ENCODE assay signal across 20 cellular contexts in the genomic region with DNA sequence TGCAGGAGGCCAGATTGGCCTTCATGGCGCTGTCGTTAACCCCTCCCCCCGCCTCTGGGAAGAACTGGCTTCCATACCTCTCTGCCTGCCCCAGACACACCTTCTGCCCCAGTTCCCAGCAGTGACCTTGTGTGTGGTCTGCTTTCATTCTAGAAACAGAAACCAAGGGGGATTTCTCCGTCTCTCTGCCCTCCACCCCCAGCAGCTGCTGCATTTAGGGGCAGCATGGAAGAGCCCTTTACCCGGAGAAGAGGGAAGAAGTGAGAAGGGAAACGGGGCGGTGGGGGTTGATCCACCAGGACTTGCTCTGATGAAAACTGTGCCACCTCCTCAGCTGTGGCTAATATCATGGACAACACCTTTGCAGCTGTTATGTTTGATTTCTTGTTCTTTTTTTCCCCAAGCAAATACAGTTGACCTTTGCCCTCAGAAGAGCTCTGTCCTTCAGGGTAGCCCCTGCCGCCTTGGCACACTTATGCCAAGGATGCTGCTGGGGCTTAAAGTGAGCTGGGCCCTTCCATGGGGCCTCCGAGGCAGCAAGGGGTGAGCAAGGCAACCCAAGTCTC. TPM values are rescaled to one million over a fixed set of nuclear protein-coding genes. Genes with fewer than 3 reads are reported as not detected.
"Had no signal": no experiment of that assay in that cellular context is flagged by ENCODE, and none has a peak within 500 bp of the region (broad histone marks: within the 10 kb centered on the region; RNA-seq: fewer than 3 reads in every experiment).

No MANE protein-coding gene starts in this region.

- DNase-seq: activated CD4-positive, alpha-beta T cell treated with anti-CD3 and anti-CD28 coated beads, Interleukin-2, amount 50 U/mL, for 1 hour; activated CD8-positive, alpha-beta memory T cell treated with anti-CD3 and anti-CD28 coated beads for 24 hours; activated naive CD4-positive, alpha-beta T cell; central memory CD4-positive, alpha-beta T cell; cortex of kidney; effector CD8-positive, alpha-beta T cell; esophagus squamous epithelium; hippocampal formation; kidney; nephron progenitor cell; occipital lobe; psoas muscle; sigmoid colon had no signal

- H3K4me1 ChIP-seq: esophagus squamous epithelium, psoas muscle, sigmoid colon, tibial nerve had no signal

- H3K27ac ChIP-seq: esophagus squamous epithelium, psoas muscle, sigmoid colon, SK-N-MC, tibial nerve had no signal

- H3K36me3 Mint-ChIP-seq: stimulated activated effector memory CD8-positive, alpha-beta T cell treated with anti-CD3 and anti-CD28 coated beads, Interleukin-12 subunit alpha, Interleukin-12 subunit beta, amount 100 ng/mL, for 72 hours had no signal

- FAIRE-seq: endothelial cell of umbilical vein, kidney had no signal

- H3K9me3 Mint-ChIP-seq: nephron progenitor cell; stimulated activated effector memory CD8-positive, alpha-beta T cell treated with anti-CD3 and anti-CD28 coated beads, Interleukin-12 subunit alpha, Interleukin-12 subunit beta, amount 100 ng/mL, for 72 hours had no signal

- H3K9me3 ChIP-seq: esophagus squamous epithelium, psoas muscle, sigmoid colon, tibial nerve had no signal

- H3K36me3 ChIP-seq: esophagus squamous epithelium, sigmoid colon, tibial nerve had no signal

- H3K27ac Mint-ChIP-seq: nephron progenitor cell; stimulated activated effector memory CD8-positive, alpha-beta T cell treated with anti-CD3 and anti-CD28 coated beads, Interleukin-12 subunit alpha, Interleukin-12 subunit beta, amount 100 ng/mL, for 72 hours had no signal

- H3K4me3 Mint-ChIP-seq: nephron progenitor cell; stimulated activated effector memory CD8-positive, alpha-beta T cell treated with anti-CD3 and anti-CD28 coated beads, Interleukin-12 subunit alpha, Interleukin-12 subunit beta, amount 100 ng/mL, for 72 hours had no signal

- H3K4me3 ChIP-seq: esophagus squamous epithelium, psoas muscle, sigmoid colon, SK-N-MC, tibial nerve had no signal

- ATAC-seq: activated CD4-positive, CD25-positive, alpha-beta regulatory T cell treated with anti-CD3 and anti-CD28 coated beads, Interleukin-2, amount 50 U/mL, for 24 hours; psoas muscle; stimulated activated effector memory CD8-positive, alpha-beta T cell treated with anti-CD3 and anti-CD28 coated beads, Interleukin-12 subunit alpha, Interleukin-12 subunit beta, amount 100 ng/mL, for 72 hours had no signal

RNA-seq across cellular contexts. Expression of a gene that starts 6.1 kb away (rescaled TPM):
- total RNA-seq: endothelial cell of umbilical vein, fibroblast of villous mesenchyme, glomerular endothelial cell, occipital lobe, psoas muscle had no signal
- polyA plus RNA-seq: endothelial cell of umbilical vein, psoas muscle had no signal
